20 cellular contexts compared by ENCODE assay signal in the genomic region with DNA sequence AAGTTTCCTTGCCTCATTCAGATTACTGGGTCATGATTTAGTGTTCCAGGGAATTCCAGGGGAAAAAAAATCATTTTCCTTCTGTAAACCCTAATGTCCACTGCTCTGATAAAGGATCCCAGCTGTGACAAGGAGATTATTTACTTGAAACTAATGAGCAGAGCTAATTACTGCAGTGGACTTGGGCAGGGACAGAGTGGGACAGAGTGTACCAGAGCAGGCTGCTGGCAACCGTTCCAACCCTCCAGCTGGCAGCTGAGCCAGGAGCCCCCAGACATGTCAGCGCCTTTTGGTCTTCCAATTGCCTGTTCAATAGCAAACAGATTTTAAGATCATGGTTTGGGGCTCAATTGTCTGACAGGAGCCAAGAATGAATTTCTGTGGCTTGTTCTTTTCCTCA. TPM values are rescaled to one million over a fixed set of nuclear protein-coding genes. Genes with fewer than 3 reads are reported as not detected.
DNase-seq lines count a peak whose midpoint lies in the region; ATAC-seq, FAIRE-seq and TF ChIP-seq lines count a peak whose summit lies in the region.
"Had no signal": no experiment of that assay in that cellular context is flagged by ENCODE, and none has a peak within 500 bp of the region (broad histone marks: within the 10 kb centered on the region; RNA-seq: fewer than 3 reads in every experiment).

No MANE protein-coding gene starts in this region.

- DNase-seq in NCI-H748 (lab: John Stamatoyannopoulos, UW; ENCODE audit: unreplicated experiment) (peak; percentile 28), NCI-H748 treated with DMSO at 0.1 percent for 48 hours (lab: John Stamatoyannopoulos, UW) (no peak), Right ventricle myocardium superior (peak; percentile 81), pancreas (no peak), upper lobe of right lung (no peak), cerebellar nuclear complex (lab: John Stamatoyannopoulos, UW) (no peak), SKM-1 treated with dmso at 0.1 percent for 144 hours (lab: John Stamatoyannopoulos, UW; ENCODE audit: unreplicated experiment) (no peak), NK-92 (lab: John Stamatoyannopoulos, UW; ENCODE audit: unreplicated experiment) (no peak)
- DNase-seq: activated CD8-positive, alpha-beta T cell treated with anti-CD3 and anti-CD28 coated beads, Interleukin-2, amount 10 ng/mL, durations not matched to agents 7 days and 5 days; activated naive CD8-positive, alpha-beta T cell treated with anti-CD3 and anti-CD28 coated beads, Interleukin-2, amount 10 ng/mL, durations not matched to agents 7 days and 5 days; IMR-90; kidney glomerular epithelial cell; mucosa of descending colon; NK-92 treated with Interleukin-12 subunit alpha and Interleukin-12 subunit beta, amount 100 ng/mL, for 24 hours; small intestine had no signal

- H3K36me3 ChIP-seq in pancreas (no peaks in the 10 kb centered on the region), upper lobe of right lung (no peaks in the 10 kb centered on the region)

- H3K27ac ChIP-seq in pancreas: no peak overlapping the region
- H3K27ac ChIP-seq in upper lobe of right lung: no peak overlapping the region
- H3K27ac ChIP-seq: A549, C4-2B had no signal

- no peak for TF ChIP-seq CTCF in pancreas (IDR thresholded peaks at IDR 0.05)
- TF ChIP-seq CTCF in upper lobe of right lung (IDR thresholded peaks at IDR 0.05): no peak

- intact Hi-C loops in Right ventricle myocardium superior (cut with DNase I) (no loop called here), pancreas (cut with DNase I) (no loop called here), upper lobe of right lung (cut with DNase I) (no loop called here)

- H3K4me1 ChIP-seq in pancreas (peaks cover 0 to 8% (median 0%) of the 10 kb centered on the region in 3 donors), upper lobe of right lung (peaks cover 17% of the 10 kb centered on the region)

- H3K9me3 ChIP-seq in pancreas: no peaks in the 10 kb centered on the region
- H3K9me3 ChIP-seq in upper lobe of right lung: no peaks in the 10 kb centered on the region
- H3K9me3 ChIP-seq: A549, mucosa of descending colon had no signal

- H3K27me3 ChIP-seq in pancreas (no peaks in the 10 kb centered on the region), upper lobe of right lung (no peaks in the 10 kb centered on the region)

- 57 to 71% methylated on average over 2 of the region's 2 CpGs for WGBS in pancreas, 2 donors

- peak; percentile 91 for ATAC-seq in Right ventricle myocardium superior (ENCODE audit: poor library complexity)
- peak in 3 of 4 donors; percentile 18 to 75 (median 24) for ATAC-seq in pancreas
- peak; percentile 62 for ATAC-seq in upper lobe of right lung
- ATAC-seq: activated CD8-positive, alpha-beta T cell treated with anti-CD3 and anti-CD28 coated beads, Interleukin-2, amount 10 ng/mL, durations not matched to agents 7 days and 5 days; mucosa of descending colon had no signal

- no peak for FAIRE-seq in pancreas (lab: Jason Lieb, UNC)
- FAIRE-seq: A549, H1, small intestine had no signal

- H3K4me3 ChIP-seq in pancreas (no peak overlapping the region), upper lobe of right lung (no peak overlapping the region)
- H3K4me3 ChIP-seq: A549, mucosa of descending colon had no signal

RNA-seq across cellular contexts. Expression of a gene that starts 20.4 kb away (rescaled TPM):
- total RNA-seq in Right ventricle myocardium superior: 5.9 TPM
- under 1 TPM; 0.12 to 0.90 (median 0.35) TPM for total RNA-seq in pancreas
- polyA plus RNA-seq in pancreas: under 1 TPM; 0.11 to 0.12 TPM
- total RNA-seq in upper lobe of right lung: 6.8 TPM
- total RNA-seq: activated CD8-positive, alpha-beta T cell treated with anti-CD3 and anti-CD28 coated beads, Interleukin-2, amount 10 ng/mL, durations not matched to agents 7 days and 5 days; activated naive CD8-positive, alpha-beta T cell treated with anti-CD3 and anti-CD28 coated beads, Interleukin-2, amount 10 ng/mL, durations not matched to agents 7 days and 5 days; activated T-helper 1 cell treated with anti-CD3 and anti-CD28 coated beads, Interleukin-12 subunit alpha, Interleukin-12 subunit beta, Interleukin-2, Interleukin-4 antibody, amounts not matched to agents 30 ng/mL and 10 ng/mL and 1 ng/mL, durations not matched to agents 14 hours and 24 hours and 36 hours; endodermal cell; H1 had no signal
- polyA plus RNA-seq: A549, H1 had no signal

RNA-seq across cellular contexts. Expression of a gene that starts 41.0 kb away (rescaled TPM):
- total RNA-seq in Right ventricle myocardium superior: not detected
- not detected for total RNA-seq in pancreas
- under 1 TPM in 1 of 2 donors, not detected in 1; 0.08 TPM for polyA plus RNA-seq in pancreas
- total RNA-seq in upper lobe of right lung: not detected
- total RNA-seq: activated CD8-positive, alpha-beta T cell treated with anti-CD3 and anti-CD28 coated beads, Interleukin-2, amount 10 ng/mL, durations not matched to agents 7 days and 5 days; activated naive CD8-positive, alpha-beta T cell treated with anti-CD3 and anti-CD28 coated beads, Interleukin-2, amount 10 ng/mL, durations not matched to agents 7 days and 5 days; activated T-helper 1 cell treated with anti-CD3 and anti-CD28 coated beads, Interleukin-12 subunit alpha, Interleukin-12 subunit beta, Interleukin-2, Interleukin-4 antibody, amounts not matched to agents 30 ng/mL and 10 ng/mL and 1 ng/mL, durations not matched to agents 14 hours and 24 hours and 36 hours; IMR-90; mucosa of descending colon had no signal
- polyA plus RNA-seq: A549 had no signal

Comparison
In these comparisons a context has a peak if more than half of its experiments do, and no peak if none do; other contexts are left out.
1. DNase-seq: peak in NCI-H748 (single experiment) and Right ventricle myocardium superior (single experiment); none in NCI-H748 treated with DMSO at 0.1 percent for 48 hours (single experiment), pancreas (0 of 6), upper lobe of right lung (single experiment), cerebellar nuclear complex (0 of 2), SKM-1 treated with dmso at 0.1 percent for 144 hours (single experiment) and NK-92 (single experiment).
2. ATAC-seq: peak in every context shown above with its lines; median percentile 91 in Right ventricle myocardium superior; 62 in upper lobe of right lung; 24 in pancreas.